In the genomic region with DNA sequence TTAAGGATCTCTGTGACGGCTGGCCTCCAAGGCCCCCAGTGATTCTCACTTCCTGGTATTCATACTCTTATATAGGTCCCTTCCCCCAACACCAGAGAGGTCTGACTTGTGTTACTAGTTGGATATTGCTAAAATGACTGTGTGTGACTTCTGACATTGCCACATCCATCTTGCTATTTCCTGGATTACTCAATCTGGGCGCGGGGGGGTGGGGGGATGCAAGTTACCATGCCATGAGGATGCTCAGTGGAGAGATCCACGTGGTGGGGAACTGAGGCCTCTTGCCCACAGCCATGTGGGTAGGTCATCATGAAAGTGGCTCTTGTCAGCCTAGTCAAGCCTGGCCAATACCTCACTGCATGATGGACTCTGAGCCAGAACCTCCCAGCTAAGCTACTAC, we compare ENCODE assay signal across 17 cellular contexts.
DNase-seq lines count a peak whose midpoint lies in the region; ATAC-seq, FAIRE-seq and TF ChIP-seq lines count a peak whose summit lies in the region.
"Had no signal": no experiment of that assay in that cellular context is flagged by ENCODE, and none has a peak within 500 bp of the region (broad histone marks: within the 10 kb centered on the region; RNA-seq: fewer than 3 reads in every experiment).

No MANE protein-coding gene starts in this region.

- WGBS in smooth muscle cell (ENCODE audit: low lambda C conversion rate) = 65% methylated on average over 4 of the region's 4 CpGs

- no peak overlapping the region for H3K4me2 ChIP-seq in smooth muscle cell

- no peak for TF ChIP-seq CTCF in A673 (conservative IDR thresholded peaks at IDR 0.05; ENCODE audit: low read depth, low read length)
- no peak for TF ChIP-seq CTCF in HFF-Myc (IDR thresholded peaks at IDR 0.05; ENCODE audit: low read depth, low read length, missing control alignments)
- TF ChIP-seq CTCF in fibroblast of villous mesenchyme (IDR thresholded peaks at IDR 0.05; ENCODE audit: insufficient read depth, low read depth, low read length) = no peak
- TF ChIP-seq CTCF in kidney (IDR thresholded peaks at IDR 0.05; ENCODE audit: borderline replicate concordance, extremely low read depth, insufficient read depth) = no peak
- no peak for TF ChIP-seq CTCF in smooth muscle cell (IDR thresholded peaks at IDR 0.05; ENCODE audit: borderline replicate concordance, insufficient read depth, poor library complexity, severe bottlenecking)

- intact Hi-C loops in A673 (cut with micrococcal nuclease; ENCODE audit: unreplicated experiment) = no loop called here
- intact Hi-C loops in kidney (cut with DNase I) = no loop called here

- CTCF ChIA-PET in A673 (lab: Charles Lee) = no interaction called here

- H3K27ac ChIP-seq in A673 (ENCODE audit: low read depth, low read length, poor library complexity, severe bottlenecking) (peak overlapping the region; percentile 12), SK-N-MC (peak overlapping the region; percentile 49; the same call in 1 of the 2 replicates), kidney (ENCODE audit: low read depth in 2 of 2, low read length in 2 of 2) (no peak overlapping the region), smooth muscle cell (ENCODE audit: low read depth) (no peak overlapping the region)

- H3K4me1 ChIP-seq in A673 (ENCODE audit: insufficient read depth, low read length, poor library complexity, severe bottlenecking) (peaks cover 15% of the 10 kb centered on the region), kidney (ENCODE audit: control insufficient read depth in 1 of 2, insufficient read depth in 1 of 2, low read depth in 1 of 2, low read length in 2 of 2) (no peaks in the 10 kb centered on the region), smooth muscle cell (ENCODE audit: low read depth) (no peaks in the 10 kb centered on the region)

- H2AFZ ChIP-seq in smooth muscle cell (ENCODE audit: low read depth) = no peak overlapping the region

- no peak overlapping the region for H3K9ac ChIP-seq in SK-N-MC (ENCODE audit: insufficient read length)
- H3K9ac ChIP-seq in kidney (ENCODE audit: low read length in 2 of 2) = no peak overlapping the region
- no peak overlapping the region for H3K9ac ChIP-seq in smooth muscle cell (ENCODE audit: low read depth)

- DNase-seq in A673 (ENCODE audit: low spot score) (peak; percentile 58), HFF-Myc (ENCODE audit: extremely low read depth, low read depth) (peak; percentile 85), SK-N-MC (ENCODE audit: low read depth, low spot score) (no peak), fibroblast of villous mesenchyme (ENCODE audit: low read depth) (peak; percentile 14), DMS153 treated with DMSO at 0.1 percent for 48 hours (lab: John Stamatoyannopoulos, UW; ENCODE audit: unreplicated experiment) (no peak), kidney (no peak), smooth muscle cell (lab: John Stamatoyannopoulos, UW; ENCODE audit: unreplicated experiment) (no peak)
- DNase-seq: ACHN; activated CD4-positive, alpha-beta T cell treated with anti-CD3 and anti-CD28 coated beads for 48 hours; cortex of kidney; esophagus squamous epithelium; NCI-H1694 treated with DMSO at 0.1 percent for 48 hours; NCI-H510A; RPMI8226; stimulated activated naive CD8-positive, alpha-beta T cell treated with anti-CD3 and anti-CD28 coated beads, Interleukin-15, amount 100 ng/mL, for 72 hours; T-helper 17 cell had no signal

- H3K36me3 ChIP-seq in A673 (ENCODE audit: insufficient read depth, low read length, poor library complexity, severe bottlenecking) = no peaks in the 10 kb centered on the region
- no peaks in the 10 kb centered on the region for H3K36me3 ChIP-seq in SK-N-MC (ENCODE audit: insufficient read depth, low read length)
- no peaks in the 10 kb centered on the region for H3K36me3 ChIP-seq in kidney (ENCODE audit: control insufficient read depth in 1 of 2, insufficient read depth in 2 of 2, low read length in 2 of 2)
- no peaks in the 10 kb centered on the region for H3K36me3 ChIP-seq in smooth muscle cell (ENCODE audit: low read depth)
- H3K36me3 ChIP-seq: esophagus squamous epithelium had no signal

- no peaks in the 10 kb centered on the region for H3K9me3 ChIP-seq in A673 (ENCODE audit: low read depth, low read length, poor library complexity, severe bottlenecking)
- no peaks in the 10 kb centered on the region for H3K9me3 ChIP-seq in SK-N-MC (ENCODE audit: low read depth, low read length)
- no peaks in the 10 kb centered on the region for H3K9me3 ChIP-seq in kidney (ENCODE audit: control insufficient read depth in 1 of 2, low read length in 2 of 2)
- no peaks in the 10 kb centered on the region for H3K9me3 ChIP-seq in smooth muscle cell (replicated peaks; ENCODE audit: low read depth)
- H3K9me3 ChIP-seq: esophagus squamous epithelium had no signal

- ATAC-seq in HG03342 (IDR thresholded peaks at IDR 0.05; ENCODE audit: unreplicated experiment) = no peak
- ATAC-seq: stimulated activated naive CD8-positive, alpha-beta T cell treated with anti-CD3 and anti-CD28 coated beads, Interleukin-15, amount 100 ng/mL, for 72 hours; T-helper 17 cell had no signal

- no TSS peak for BruUV-seq in A673 (replicated peaks; lab: Mats Ljungman, UMichigan)

- H3K27me3 ChIP-seq in A673 (replicated peaks; ENCODE audit: insufficient read depth, low read depth, low read length, poor library complexity) (no peaks in the 10 kb centered on the region), smooth muscle cell (ENCODE audit: low read depth) (no peaks in the 10 kb centered on the region)
- H3K27me3 ChIP-seq: esophagus squamous epithelium had no signal

- no peaks in the 10 kb centered on the region for H3K79me2 ChIP-seq in smooth muscle cell (ENCODE audit: low read depth)

- POLR2A ChIA-PET in A673 (lab: Charles Lee; ENCODE audit: low non-redundant PET) = no interaction called here

- no peaks in the 10 kb centered on the region for H4K20me1 ChIP-seq in smooth muscle cell (ENCODE audit: low read depth)

- H3K4me3 ChIP-seq in A673 (ENCODE audit: low read depth, low read length, poor library complexity, severe bottlenecking) (no peak overlapping the region), HFF-Myc (replicated peaks; ENCODE audit: low read depth, low read length) (no peak overlapping the region), SK-N-MC (no peak overlapping the region), fibroblast of villous mesenchyme (ENCODE audit: low read depth, low read length) (no peak overlapping the region), kidney (ENCODE audit: low read length in 2 of 2) (no peak overlapping the region), smooth muscle cell (no peak overlapping the region)
- H3K4me3 ChIP-seq: esophagus squamous epithelium had no signal

- no peaks in the 10 kb centered on the region for H3F3A ChIP-seq in smooth muscle cell (ENCODE audit: low read depth)

- FAIRE-seq in kidney (lab: Jason Lieb, UNC) = no peak

Comparison
In these comparisons a context has a peak if more than half of its experiments do, and no peak if none do; other contexts are left out.
1. DNase-seq: peak in A673 (single experiment), HFF-Myc (single experiment) and fibroblast of villous mesenchyme (single experiment); none in SK-N-MC (single experiment), DMS153 treated with DMSO at 0.1 percent for 48 hours (single experiment), kidney (single experiment) and smooth muscle cell (single experiment).
2. H3K27ac ChIP-seq: peak in A673 (single experiment) and SK-N-MC (single experiment); none in kidney (0 of 2) and smooth muscle cell (single experiment).